8 cellular contexts compared by ENCODE assay signal in the genomic region with DNA sequence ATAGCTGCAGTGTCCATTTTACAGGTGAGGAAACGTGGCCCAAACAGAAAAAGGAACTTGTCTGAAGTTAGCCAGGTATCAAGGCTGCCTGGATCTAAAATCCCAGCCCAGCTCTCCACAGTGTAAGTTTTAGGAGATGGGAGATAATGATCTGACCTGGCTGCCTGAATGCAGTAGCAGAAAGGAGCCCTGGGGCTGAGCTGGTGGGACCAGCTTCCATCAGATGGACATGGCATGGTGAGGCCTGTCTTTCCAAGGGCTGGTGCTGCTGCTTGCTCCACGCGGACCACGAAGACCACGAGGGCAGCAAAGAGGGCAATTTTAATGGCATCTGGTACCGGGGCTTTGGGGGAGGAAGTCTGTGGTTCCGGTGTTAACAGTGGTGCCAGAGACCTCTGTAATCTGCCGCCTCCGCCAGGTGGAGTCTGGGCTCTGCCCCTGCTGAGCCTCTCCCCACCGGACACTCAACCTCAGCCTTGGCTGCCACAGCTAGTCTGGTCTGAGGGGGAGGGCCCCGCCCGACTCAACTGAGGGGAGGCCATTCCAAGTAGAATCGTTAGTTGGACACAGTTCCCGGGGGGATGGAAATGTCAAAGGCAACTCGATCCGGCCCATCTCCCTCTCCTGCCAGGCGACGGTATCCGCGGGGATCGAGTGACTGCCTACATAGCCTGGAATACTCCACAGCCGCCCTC. TPM values are rescaled to one million over a fixed set of nuclear protein-coding genes. Genes with fewer than 3 reads are reported as not detected.
A peak's percentile ranks its signal among the peaks of the same experiment; 100 is the strongest.
DNase-seq lines count a peak whose midpoint lies in the region; ATAC-seq, FAIRE-seq and TF ChIP-seq lines count a peak whose summit lies in the region.

No MANE protein-coding gene starts in this region.

- H3K4me2 ChIP-seq in SK-N-SH = peak overlapping the region; percentile 94
- H3K4me2 ChIP-seq in K562 (ENCODE audit: insufficient read depth, low read length) = peak overlapping the region; percentile 81

- ATAC-seq in HG03442 (IDR thresholded peaks at IDR 0.05; ENCODE audit: unreplicated experiment) (peak; percentile 25), K562 (peak; percentile 34), HG02610 (IDR thresholded peaks at IDR 0.05; ENCODE audit: unreplicated experiment) (no peak)

- peaks cover 4% of the 10 kb centered on the region for H3F3A ChIP-seq in SK-N-SH (replicated peaks; ENCODE audit: insufficient read depth)

- H3K4me3 ChIP-seq in SK-N-SH (ENCODE audit: low read depth in 2 of 2, low read length in 1 of 2) = peak overlapping the region; percentile 83 to 84
- peak overlapping the region; percentile 45 for H3K4me3 ChIP-seq in K562
- H3K4me3 ChIP-seq in iPS-20b (ENCODE audit: low read length) = peak overlapping the region; percentile 88
- peak overlapping the region; percentile 70 for H3K4me3 ChIP-seq in skeletal muscle cell (ENCODE audit: low read depth, low read length)

- H3K4me1 ChIP-seq in ES-I3 (ENCODE audit: insufficient read depth, low read length) = peaks cover 10% of the 10 kb centered on the region
- peaks cover 7 to 39% of the 10 kb centered on the region in 2 experiments; a peak in 3 of 4 replicates for H3K4me1 ChIP-seq in SK-N-SH (ENCODE audit: control insufficient read depth in 1 of 2, insufficient read depth in 2 of 2, low read depth in 1 of 2, low read length in 1 of 2)
- peaks cover 8 to 35% of the 10 kb centered on the region in 2 experiments; a peak in 4 of 5 replicates for H3K4me1 ChIP-seq in K562 (replicated peaks in 1 of 2; ENCODE audit: control insufficient read depth in 2 of 2, insufficient read depth in 2 of 2, low read length in 2 of 2)
- peaks cover 16% of the 10 kb centered on the region for H3K4me1 ChIP-seq in iPS-20b (ENCODE audit: insufficient read depth, low read length)

- H3K9me2 ChIP-seq in SK-N-SH = no peaks in the 10 kb centered on the region

- TF ChIP-seq CTCF in SK-N-SH (IDR thresholded peaks at IDR 0.05) (peak; percentile 37), K562 (IDR thresholded peaks at IDR 0.05 in 2 of 3, conservative IDR thresholded peaks at IDR 0.05 in 1 of 3; ENCODE audit: insufficient read depth in 2 of 3, low read depth in 1 of 3, low read length in 3 of 3) (peak in 2 of 3 experiments; percentile 15 to 30; a peak in 1 of 6 replicates)

- CTCF ChIA-PET in SK-N-SH (lab: Yijun Ruan, JAX) (interaction anchor here (0.6 to 8.0 kb wide), 13 partner anchors 11 to 262 kb away, joined by 3 to 149 read pairs (median 4); partner anchors contain the start of gene SIGMAR1), K562 (lab: Yijun Ruan, JAX; ENCODE audit: low intra/inter-chr PET ratio) (no interaction called here)

- TF ChIP-seq RAD21 in SK-N-SH (IDR thresholded peaks at IDR 0.05; ENCODE audit: low read length) = peak; percentile 37
- TF ChIP-seq RAD21 in K562 (CRISPR knock-in tag; conservative IDR thresholded peaks at IDR 0.05 in 1 of 2, IDR thresholded peaks at IDR 0.05 in 1 of 2) = no peak

- 11% methylated on average over 17 of the region's 22 CpGs for WGBS in SK-N-SH (ENCODE audit: low lambda C conversion rate)
- 21% methylated on average over 18 of the region's 22 CpGs for WGBS in K562 (ENCODE audit: insufficient coverage, low coverage, missing lambda C conversion rate)

- no peaks in the 10 kb centered on the region for H3K36me3 ChIP-seq in ES-I3 (ENCODE audit: insufficient read depth, low read length)
- H3K36me3 ChIP-seq in SK-N-SH (replicated peaks in 1 of 2; ENCODE audit: control insufficient read depth in 1 of 2, insufficient read depth in 2 of 2, low read length in 1 of 2) = peaks cover 0 to 3% of the 10 kb centered on the region in 2 experiments
- no peaks in the 10 kb centered on the region for H3K36me3 ChIP-seq in K562 (ENCODE audit: control insufficient read depth, insufficient read depth, low read length)
- no peaks in the 10 kb centered on the region for H3K36me3 ChIP-seq in iPS-20b (ENCODE audit: insufficient read depth, low read depth, low read length)

- no peaks in the 10 kb centered on the region for H3K9me3 ChIP-seq in ES-I3 (ENCODE audit: control insufficient read depth, insufficient read depth, low read length)
- no peaks in the 10 kb centered on the region for H3K9me3 ChIP-seq in SK-N-SH
- no peaks in the 10 kb centered on the region for H3K9me3 ChIP-seq in K562 (replicated peaks; ENCODE audit: control insufficient read depth, insufficient read depth, low read depth, low read length)
- no peaks in the 10 kb centered on the region for H3K9me3 ChIP-seq in iPS-20b (ENCODE audit: insufficient read depth, low read depth, low read length)

- no peak for TF ChIP-seq POLR2A in K562 (conservative IDR thresholded peaks at IDR 0.05)

- H3K9ac ChIP-seq in ES-I3 (ENCODE audit: low read depth, low read length) (peak overlapping the region; percentile 86), SK-N-SH (peak overlapping the region; percentile 57), K562 (ENCODE audit: insufficient read depth in 1 of 2, low read depth in 2 of 2, low read length in 2 of 2) (peak overlapping the region; percentile 29 to 91; a peak in 3 of 4 replicates), iPS-20b (ENCODE audit: low read depth, low read length) (peak overlapping the region; percentile 59; the same call in 1 of the 2 replicates)

- H4K20me1 ChIP-seq in SK-N-SH (ENCODE audit: insufficient read depth) = no peaks in the 10 kb centered on the region
- H4K20me1 ChIP-seq in K562 (replicated peaks; ENCODE audit: control insufficient read depth, insufficient read depth, low read length) = no peaks in the 10 kb centered on the region

- no peaks in the 10 kb centered on the region for H3K27me3 ChIP-seq in SK-N-SH (ENCODE audit: insufficient read depth)
- no peaks in the 10 kb centered on the region for H3K27me3 ChIP-seq in K562 (ENCODE audit: control insufficient read depth in 2 of 2, insufficient read depth in 2 of 2, low read length in 2 of 2)
- H3K27me3 ChIP-seq in iPS-20b (ENCODE audit: insufficient read depth, low read length) = peaks cover 48% of the 10 kb centered on the region

- peak overlapping the region; percentile 89; the same call in 1 of the 2 replicates for H2AFZ ChIP-seq in SK-N-SH (ENCODE audit: low read depth)
- peak overlapping the region; percentile 78 for H2AFZ ChIP-seq in K562 (ENCODE audit: low read depth, low read length)

- H3K27ac ChIP-seq in SK-N-SH (ENCODE audit: low read depth in 2 of 2, low read length in 1 of 2) = peak overlapping the region in 1 of 2 experiments; percentile 76; a peak in 2 of 4 replicates
- H3K27ac ChIP-seq in K562 (ENCODE audit: extremely low read depth, low read depth, low read length) = no peak overlapping the region
- H3K27ac ChIP-seq in iPS-20b (ENCODE audit: low read length) = no peak overlapping the region

- in situ Hi-C loops in K562 (cut with MboI) = no loop called here

- intact Hi-C loops in K562 (cut with micrococcal nuclease) = no loop called here

- TSS peak; percentile 71 for BruUV-seq in K562 (replicated peaks; lab: Mats Ljungman, UMichigan)

- TF ChIP-seq EP300 in SK-N-SH (IDR thresholded peaks at IDR 0.05; ENCODE audit: borderline replicate concordance in 1 of 2, low read depth in 1 of 2, low read length in 1 of 2) = no peak
- no peak for TF ChIP-seq EP300 in K562 (IDR thresholded peaks at IDR 0.05; ENCODE audit: low read length)

- H3K9me1 ChIP-seq in K562 (ENCODE audit: control insufficient read depth, insufficient read depth, low read length) = no peaks in the 10 kb centered on the region

- H3K79me2 ChIP-seq in SK-N-SH (ENCODE audit: insufficient read depth) (no peaks in the 10 kb centered on the region), K562 (ENCODE audit: control insufficient read depth, insufficient read depth, low read length) (no peaks in the 10 kb centered on the region)

- DNase-seq in SK-N-SH (peak; percentile 76), K562 (ENCODE audit: extremely low read depth in 1 of 4, low spot score in 3 of 4) (peak; percentile 42 to 51 (median 48)), skeletal muscle cell (ENCODE audit: low read depth) (no peak), NCI-H2171 treated with DMSO at 0.1 percent for 48 hours (lab: John Stamatoyannopoulos, UW) (no peak)

- FAIRE-seq in K562 (lab: Jason Lieb, UNC) = no peak

- POLR2A ChIA-PET in SK-N-SH (lab: Yijun Ruan, JAX) = interaction anchor here (1.8 kb wide), 1 partner anchor 30 kb away, joined by 6 read pairs; no protein-coding TSS in a partner anchor
- POLR2A ChIA-PET in K562 (lab: Yijun Ruan, JAX) = interaction anchor here (0.6 to 1.8 kb wide), 4 partner anchors 42 to 63 kb away, joined by 3 to 6 read pairs (median 3); no protein-coding TSS in a partner anchor

RNA-seq across cellular contexts. Expression of gene MYORG, which starts 0.7 kb away (rescaled TPM):
- 0.97 and 1.1 TPM in 2 replicates for polyA plus RNA-seq in SK-N-SH (2012; rRNA removed)
- polyA plus RNA-seq in SK-N-SH (2012; cell fraction: cytosol; rRNA removed) = 1.2 and 1.5 TPM in 2 replicates
- polyA plus RNA-seq in SK-N-SH (2012; cell fraction: nucleus; rRNA removed) = 0.92 and 1.2 TPM in 2 replicates
- total RNA-seq in K562 (2011; cell fraction: chromatin; rRNA removed; ENCODE audit: low replicate concordance) = 0.37 and 0.81 TPM in 2 replicates
- 0.53 and 0.83 TPM in 2 replicates for total RNA-seq in K562 (2011; cell fraction: nucleolus; rRNA removed)
- total RNA-seq in K562 (2011; cell fraction: nucleoplasm; rRNA removed) = 0.51 and 1.2 TPM in 2 replicates
- 0.18 and 0.33 TPM in 2 replicates for total RNA-seq in K562 (2014; rRNA removed)
- 0.15 and 0.19 TPM in 2 replicates for total RNA-seq in K562 (2014; rRNA removed; fragmentation: Illumina TruSeq; extraction: Trizol)
- total RNA-seq in K562 (2015; rRNA removed; fragmentation: Illumina TruSeq; extraction: Trizol) = 0.14 and 0.15 TPM in 2 replicates
- 0.82 and 1.1 TPM in 2 replicates for total RNA-seq in K562 (2021)
- polyA plus RNA-seq in K562 (2011; rRNA removed) = 0.19 and 0.25 TPM in 2 replicates
- polyA plus RNA-seq in K562 (2011; cell fraction: cytosol; rRNA removed) = 0.16 and 0.43 TPM in 2 replicates
- polyA plus RNA-seq in K562 (2011; cell fraction: nucleus; rRNA removed) = 0.06 and 0.28 TPM in 2 replicates
- polyA plus RNA-seq in K562 (2012) = 0.32 and 0.36 TPM in 2 replicates
- 0.36 and 0.40 TPM in 2 replicates for polyA plus RNA-seq in K562 (2014; fragmentation: Illumina TruSeq; extraction: Trizol)
- under 1 TPM; 0.06 to 0.13 TPM for polyA plus RNA-seq in K562 (2014; fragmentation: Nextera tagmentation; extraction: Ambion mirVana)
- polyA plus RNA-seq in K562 (2014; rRNA removed) = 0.20 and 0.30 TPM in 2 replicates
- 0.15 and 0.21 TPM in 2 replicates for polyA minus RNA-seq in K562 (2011; rRNA and poly(A)+ RNA removed)
- 0.36 and 0.67 TPM in 2 replicates for polyA minus RNA-seq in K562 (2011; cell fraction: cytosol; rRNA and poly(A)+ RNA removed)
- 0.22 and 0.27 TPM in 2 replicates for polyA minus RNA-seq in K562 (2011; cell fraction: nucleus; rRNA and poly(A)+ RNA removed)

RNA-seq across cellular contexts. Expression of gene NUDT2, which starts 46.7 kb away (rescaled TPM):
- polyA plus RNA-seq in SK-N-SH (2012; rRNA removed) = 47.8 and 65.2 TPM in 2 replicates
- polyA plus RNA-seq in SK-N-SH (2012; cell fraction: cytosol; rRNA removed) = 56.6 and 57.2 TPM in 2 replicates
- 37.6 and 40.3 TPM in 2 replicates for polyA plus RNA-seq in SK-N-SH (2012; cell fraction: nucleus; rRNA removed)
- total RNA-seq in K562 (2011; cell fraction: chromatin; rRNA removed; ENCODE audit: low replicate concordance) = 4.5 and 6.6 TPM in 2 replicates
- total RNA-seq in K562 (2011; cell fraction: nucleolus; rRNA removed) = 5.4 and 6.7 TPM in 2 replicates
- total RNA-seq in K562 (2011; cell fraction: nucleoplasm; rRNA removed) = 6.3 and 7.0 TPM in 2 replicates
- 11.5 and 14.1 TPM in 2 replicates for total RNA-seq in K562 (2014; rRNA removed)
- total RNA-seq in K562 (2014; rRNA removed; fragmentation: Illumina TruSeq; extraction: Trizol) = 19.0 and 23.9 TPM in 2 replicates
- total RNA-seq in K562 (2015; rRNA removed; fragmentation: Illumina TruSeq; extraction: Trizol) = 15.4 and 16.7 TPM in 2 replicates
- total RNA-seq in K562 (2021) = 13.1 and 15.2 TPM in 2 replicates
- polyA plus RNA-seq in K562 (2011; rRNA removed) = 21.6 and 24.3 TPM in 2 replicates
- 14.1 and 17.1 TPM in 2 replicates for polyA plus RNA-seq in K562 (2011; cell fraction: cytosol; rRNA removed)
- polyA plus RNA-seq in K562 (2011; cell fraction: nucleus; rRNA removed) = 8.5 and 10.2 TPM in 2 replicates
- 14.4 and 16.5 TPM in 2 replicates for polyA plus RNA-seq in K562 (2012)
- polyA plus RNA-seq in K562 (2014; fragmentation: Illumina TruSeq; extraction: Trizol) = 14.4 and 18.5 TPM in 2 replicates
- 10 to 100 TPM; 26.9 to 28.1 TPM for polyA plus RNA-seq in K562 (2014; fragmentation: Nextera tagmentation; extraction: Ambion mirVana)
- 19.4 and 19.9 TPM in 2 replicates for polyA plus RNA-seq in K562 (2014; rRNA removed)
- polyA minus RNA-seq in K562 (2011; rRNA and poly(A)+ RNA removed) = 7.6 and 11.3 TPM in 2 replicates
- 2.7 and 3.2 TPM in 2 replicates for polyA minus RNA-seq in K562 (2011; cell fraction: cytosol; rRNA and poly(A)+ RNA removed)
- 0.94 and 1.4 TPM in 2 replicates for polyA minus RNA-seq in K562 (2011; cell fraction: nucleus; rRNA and poly(A)+ RNA removed)

RNA-seq across cellular contexts. Expression of gene KIF24, which starts 47.0 kb away (rescaled TPM):
- 1.2 and 1.4 TPM in 2 replicates for polyA plus RNA-seq in SK-N-SH (2012; rRNA removed)
- polyA plus RNA-seq in SK-N-SH (2012; cell fraction: cytosol; rRNA removed) = 0.54 and 0.93 TPM in 2 replicates
- polyA plus RNA-seq in SK-N-SH (2012; cell fraction: nucleus; rRNA removed) = 2.2 and 3.3 TPM in 2 replicates
- total RNA-seq in K562 (2011; cell fraction: chromatin; rRNA removed; ENCODE audit: low replicate concordance) = 17.5 and 18.0 TPM in 2 replicates
- total RNA-seq in K562 (2011; cell fraction: nucleolus; rRNA removed) = 10.3 and 10.7 TPM in 2 replicates
- 11.1 and 11.2 TPM in 2 replicates for total RNA-seq in K562 (2011; cell fraction: nucleoplasm; rRNA removed)
- total RNA-seq in K562 (2014; rRNA removed) = 3.6 and 4.6 TPM in 2 replicates
- 4.7 TPM in 2 replicates for total RNA-seq in K562 (2014; rRNA removed; fragmentation: Illumina TruSeq; extraction: Trizol)
- total RNA-seq in K562 (2015; rRNA removed; fragmentation: Illumina TruSeq; extraction: Trizol) = 5.4 and 5.8 TPM in 2 replicates
- total RNA-seq in K562 (2021) = 4.7 and 5.0 TPM in 2 replicates
- 4.1 and 5.0 TPM in 2 replicates for polyA plus RNA-seq in K562 (2011; rRNA removed)
- polyA plus RNA-seq in K562 (2011; cell fraction: cytosol; rRNA removed) = 2.5 and 3.5 TPM in 2 replicates
- 6.3 and 10.1 TPM in 2 replicates for polyA plus RNA-seq in K562 (2011; cell fraction: nucleus; rRNA removed)
- polyA plus RNA-seq in K562 (2012) = 3.1 and 5.0 TPM in 2 replicates
- 4.2 and 4.4 TPM in 2 replicates for polyA plus RNA-seq in K562 (2014; fragmentation: Illumina TruSeq; extraction: Trizol)
- under 1 TPM; 0.63 to 0.76 TPM for polyA plus RNA-seq in K562 (2014; fragmentation: Nextera tagmentation; extraction: Ambion mirVana)
- 3.3 and 3.6 TPM in 2 replicates for polyA plus RNA-seq in K562 (2014; rRNA removed)
- polyA minus RNA-seq in K562 (2011; rRNA and poly(A)+ RNA removed) = 8.4 and 10.3 TPM in 2 replicates
- polyA minus RNA-seq in K562 (2011; cell fraction: cytosol; rRNA and poly(A)+ RNA removed) = 3.1 and 4.8 TPM in 2 replicates
- polyA minus RNA-seq in K562 (2011; cell fraction: nucleus; rRNA and poly(A)+ RNA removed) = 5.9 and 7.8 TPM in 2 replicates

Comparison
In these comparisons a context has a peak if more than half of its experiments do, and no peak if none do; other contexts are left out.
1. DNase-seq: peak in SK-N-SH (single experiment) and K562 (4 of 4); none in skeletal muscle cell (single experiment) and NCI-H2171 treated with DMSO at 0.1 percent for 48 hours (single experiment).
2. Peak in every context shown above with its lines, with median percentiles within 50 percentile points of each other: H3K9ac ChIP-seq and H3K4me3 ChIP-seq.